1 cellular context compared by ENCODE assay signal in the genomic region with DNA sequence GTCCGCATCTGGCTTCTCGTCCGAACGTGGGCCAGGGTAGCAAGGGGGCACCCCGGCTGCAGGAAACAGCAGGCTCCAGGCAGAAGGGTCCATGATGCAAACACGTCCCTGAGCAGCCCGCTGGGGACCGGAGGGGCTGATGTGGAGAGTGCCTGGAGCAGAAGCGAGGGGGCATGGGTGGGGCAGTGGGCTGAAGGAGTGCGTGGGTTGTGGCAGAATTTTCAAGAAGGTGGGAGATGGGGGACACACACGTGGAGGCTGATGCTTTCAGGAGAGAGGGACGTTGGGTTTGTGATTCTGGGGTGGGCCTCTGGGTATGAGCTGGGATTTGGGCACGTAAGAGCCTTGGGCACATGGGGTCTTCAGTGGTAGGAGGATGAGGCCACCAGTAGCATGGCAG.
TF ChIP-seq lines count a peak whose summit lies in the region.

No MANE protein-coding gene starts in this region.

TF ChIP-seq in K562, 482 proteins besides CTCF, POLR2A, EP300 and RAD21:
- TF ChIP-seq, protein P1, sequence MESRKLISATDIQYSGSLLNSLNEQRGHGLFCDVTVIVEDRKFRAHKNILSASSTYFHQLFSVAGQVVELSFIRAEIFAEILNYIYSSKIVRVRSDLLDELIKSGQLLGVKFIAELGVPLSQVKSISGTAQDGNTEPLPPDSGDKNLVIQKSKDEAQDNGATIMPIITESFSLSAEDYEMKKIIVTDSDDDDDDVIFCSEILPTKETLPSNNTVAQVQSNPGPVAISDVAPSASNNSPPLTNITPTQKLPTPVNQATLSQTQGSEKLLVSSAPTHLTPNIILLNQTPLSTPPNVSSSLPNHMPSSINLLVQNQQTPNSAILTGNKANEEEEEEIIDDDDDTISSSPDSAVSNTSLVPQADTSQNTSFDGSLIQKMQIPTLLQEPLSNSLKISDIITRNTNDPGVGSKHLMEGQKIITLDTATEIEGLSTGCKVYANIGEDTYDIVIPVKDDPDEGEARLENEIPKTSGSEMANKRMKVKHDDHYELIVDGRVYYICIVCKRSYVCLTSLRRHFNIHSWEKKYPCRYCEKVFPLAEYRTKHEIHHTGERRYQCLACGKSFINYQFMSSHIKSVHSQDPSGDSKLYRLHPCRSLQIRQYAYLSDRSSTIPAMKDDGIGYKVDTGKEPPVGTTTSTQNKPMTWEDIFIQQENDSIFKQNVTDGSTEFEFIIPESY (CRISPR knock-in tag; IDR thresholded peaks at IDR 0.05): no peak
- TF ChIP-seq RBFOX2 (IDR thresholded peaks at IDR 0.05; ENCODE audit: low read depth, low read length): 0 out of 2 replicates have a peak, but pooled peaks have one; percentile 27
TF ChIP-seq in K562: peak in this region for 1.
